In the genomic region with DNA sequence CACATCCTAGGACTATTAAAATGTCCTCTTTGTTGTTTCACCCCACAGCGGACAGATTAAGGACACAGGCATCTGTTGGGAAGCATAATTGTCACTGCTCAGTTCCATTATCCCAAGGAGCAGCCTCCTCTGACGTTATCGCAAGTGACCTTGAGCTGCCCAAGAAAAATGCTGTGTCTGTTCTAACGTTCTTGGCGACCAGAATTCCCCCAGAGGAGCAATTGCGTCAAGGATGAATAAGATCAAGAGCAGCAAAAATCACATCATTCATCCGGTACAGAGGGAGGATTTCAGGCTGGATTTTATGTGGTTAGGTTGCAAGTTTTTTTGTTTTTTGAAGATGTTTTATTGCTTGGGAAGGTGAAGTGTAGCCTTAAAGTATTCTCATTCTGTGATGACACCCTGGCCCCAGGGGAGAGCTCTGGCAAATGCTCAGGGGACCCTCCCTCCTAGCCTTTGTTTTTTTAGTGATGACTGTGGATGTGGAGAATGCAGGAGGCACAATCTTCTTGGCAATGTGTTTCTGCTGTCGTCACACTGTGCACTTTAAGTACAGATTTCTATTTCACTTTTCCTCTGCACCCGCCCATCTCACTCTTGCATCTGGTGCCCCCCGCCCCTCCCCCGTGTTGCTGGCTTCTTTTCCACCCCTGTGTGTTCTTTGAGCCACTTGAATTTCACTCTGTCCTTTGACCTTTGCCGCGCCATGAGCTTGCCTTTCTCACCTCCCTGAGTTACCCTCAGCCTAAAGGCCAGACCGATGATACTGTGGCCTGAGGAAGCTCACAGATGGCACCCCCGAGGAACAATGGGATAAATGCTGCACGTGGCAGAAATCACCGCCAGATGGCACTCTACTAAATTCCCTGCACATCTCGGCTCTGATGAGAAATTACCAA, we compare ENCODE assay signal across 8 cellular contexts.
DNase-seq lines count a peak whose midpoint lies in the region; ATAC-seq and TF ChIP-seq lines count a peak whose summit lies in the region.

No MANE protein-coding gene starts in this region.

- H3K36me3 ChIP-seq in DND-41 (ENCODE audit: insufficient read depth, low read length) (no peaks in the 10 kb centered on the region), mesenchymal stem cell (ENCODE audit: control insufficient read depth in 1 of 2, insufficient read depth in 2 of 2, low read depth in 1 of 2, low read length in 2 of 2) (no peaks in the 10 kb centered on the region)

- no peaks in the 10 kb centered on the region for H3K79me2 ChIP-seq in DND-41 (ENCODE audit: insufficient read depth, low read length)

- CTCF ChIA-PET in activated CD8-positive, alpha-beta T cell treated with anti-CD3 and anti-CD28 coated beads, Interleukin-2, amount 10 ng/mL, durations not matched to agents 7 days and 5 days (lab: Charles Lee) = interaction anchor here (0.6 to 6.5 kb wide), 23 partner anchors 9 to 782 kb away, joined by 3 to 71 read pairs (median 3); no protein-coding TSS in a partner anchor

- no peak overlapping the region for H2BK120ac ChIP-seq in mesenchymal stem cell (ENCODE audit: low read depth, low read length)

- no peak overlapping the region for H4K8ac ChIP-seq in mesenchymal stem cell (ENCODE audit: low read length)

- peak overlapping the region; percentile 48 for H2BK5ac ChIP-seq in mesenchymal stem cell (ENCODE audit: low read depth, low read length, poor library complexity, severe bottlenecking)

- H3K9ac ChIP-seq in DND-41 (ENCODE audit: low read depth, low read length) (no peak overlapping the region), mesenchymal stem cell (ENCODE audit: low read length) (peak overlapping the region; percentile 80)

- H3K14ac ChIP-seq in mesenchymal stem cell (ENCODE audit: low read length in 2 of 2) = no peak overlapping the region

- peak overlapping the region in 1 of 2 experiments; percentile 18 for H3K4ac ChIP-seq in mesenchymal stem cell (ENCODE audit: low read depth in 1 of 2, low read length in 2 of 2)

- H3K27me3 Mint-ChIP-seq in activated CD8-positive, alpha-beta T cell treated with anti-CD3 and anti-CD28 coated beads, Interleukin-2, amount 10 ng/mL, durations not matched to agents 7 days and 5 days (ENCODE audit: low read depth) = peaks cover 9% of the 10 kb centered on the region

- H3K4me2 ChIP-seq in DND-41 (ENCODE audit: insufficient read depth, low read length) (no peak overlapping the region), mesenchymal stem cell (ENCODE audit: low read length, poor library complexity, severe bottlenecking) (peak overlapping the region; percentile 62)

- H4K91ac ChIP-seq in mesenchymal stem cell (ENCODE audit: low read length) = no peak overlapping the region

- DNase-seq in DND-41 = peak; percentile 49
- peak; percentile 1 for DNase-seq in NCI-H526 treated with DMSO at 0.1 percent for 48 hours (lab: John Stamatoyannopoulos, UW)
- peak; percentile 68 for DNase-seq in activated CD8-positive, alpha-beta T cell treated with anti-CD3 and anti-CD28 coated beads, Interleukin-2, amount 10 ng/mL, durations not matched to agents 7 days and 5 days
- peak; percentile 24 for DNase-seq in effector CD8-positive, alpha-beta T cell (lab: John Stamatoyannopoulos, UW)
- DNase-seq in mesenchymal stem cell = peak; percentile 72
- DNase-seq in stimulated activated CD8-positive, alpha-beta memory T cell treated with anti-CD3 and anti-CD28 coated beads, Interleukin-15, amount 100 ng/mL, for 4 hours (ENCODE audit: low read depth in 2 of 2) = peak; percentile 4 to 20

- no peak overlapping the region for H2BK15ac ChIP-seq in mesenchymal stem cell (ENCODE audit: low read depth, poor library complexity, severe bottlenecking)

- H3K4me3 ChIP-seq in DND-41 (ENCODE audit: low read depth in 1 of 2, low read length in 2 of 2) = no peak overlapping the region
- peak overlapping the region in 1 of 2 experiments; percentile 52 for H3K4me3 ChIP-seq in mesenchymal stem cell (ENCODE audit: insufficient read depth in 1 of 2, low read depth in 1 of 2, low read length in 2 of 2)

- H2BK12ac ChIP-seq in mesenchymal stem cell (ENCODE audit: low read length in 2 of 2) = no peak overlapping the region

- peak overlapping the region in 1 of 2 experiments; percentile 63 for H3K18ac ChIP-seq in mesenchymal stem cell (ENCODE audit: low read depth in 1 of 2, low read length in 2 of 2)

- POLR2A ChIA-PET in activated CD8-positive, alpha-beta T cell treated with anti-CD3 and anti-CD28 coated beads, Interleukin-2, amount 10 ng/mL, durations not matched to agents 7 days and 5 days (lab: Charles Lee) = no interaction called here

- H3K4me1 ChIP-seq in DND-41 (ENCODE audit: insufficient read depth, low read length) (no peaks in the 10 kb centered on the region), mesenchymal stem cell (ENCODE audit: control insufficient read depth, insufficient read depth, low read depth, low read length) (peaks cover 8% of the 10 kb centered on the region)

- ATAC-seq in DND-41 (ENCODE audit: insufficient read depth, low read depth) = peak; percentile 69
- peak; percentile 57 for ATAC-seq in HG02610 (IDR thresholded peaks at IDR 0.05; ENCODE audit: unreplicated experiment)
- no peak for ATAC-seq in activated CD8-positive, alpha-beta T cell treated with anti-CD3 and anti-CD28 coated beads, Interleukin-2, amount 10 ng/mL, durations not matched to agents 7 days and 5 days
- no peak for ATAC-seq in GM21447 (IDR thresholded peaks at IDR 0.05; ENCODE audit: unreplicated experiment)

- no peaks in the 10 kb centered on the region for H4K20me1 ChIP-seq in DND-41 (ENCODE audit: insufficient read depth, low read length)

- no peaks in the 10 kb centered on the region for H3K27me3 ChIP-seq in DND-41 (ENCODE audit: insufficient read depth, low read length, poor library complexity)
- no peaks in the 10 kb centered on the region for H3K27me3 ChIP-seq in mesenchymal stem cell (ENCODE audit: control insufficient read depth in 1 of 2, insufficient read depth in 1 of 2, low read length in 2 of 2)

- no peaks in the 10 kb centered on the region for H3K36me3 Mint-ChIP-seq in activated CD8-positive, alpha-beta T cell treated with anti-CD3 and anti-CD28 coated beads, Interleukin-2, amount 10 ng/mL, durations not matched to agents 7 days and 5 days (ENCODE audit: low read depth)

- peak; percentile 75 for TF ChIP-seq CTCF in DND-41 (IDR thresholded peaks at IDR 0.05; ENCODE audit: borderline replicate concordance, extremely low read depth, low read length, poor library complexity, severe bottlenecking)

- H3K27ac Mint-ChIP-seq in activated CD8-positive, alpha-beta T cell treated with anti-CD3 and anti-CD28 coated beads, Interleukin-2, amount 10 ng/mL, durations not matched to agents 7 days and 5 days = no peak overlapping the region

- WGBS in mesenchymal stem cell = 31% methylated on average over 18 of the region's 18 CpGs

- H3K9me3 ChIP-seq in DND-41 (ENCODE audit: insufficient read depth, low read length, severe bottlenecking) (no peaks in the 10 kb centered on the region), mesenchymal stem cell (ENCODE audit: control insufficient read depth, low read length) (no peaks in the 10 kb centered on the region)

- H3K4me1 Mint-ChIP-seq in activated CD8-positive, alpha-beta T cell treated with anti-CD3 and anti-CD28 coated beads, Interleukin-2, amount 10 ng/mL, durations not matched to agents 7 days and 5 days (ENCODE audit: low read depth) = peaks cover 24% of the 10 kb centered on the region

- H3K27ac ChIP-seq in DND-41 (ENCODE audit: low read length) (no peak overlapping the region), mesenchymal stem cell (ENCODE audit: low read length, poor library complexity, severe bottlenecking) (peak overlapping the region; percentile 87)

- no peaks in the 10 kb centered on the region for H3K79me1 ChIP-seq in mesenchymal stem cell (replicated peaks; ENCODE audit: low read length, poor library complexity, severe bottlenecking)

- no peak overlapping the region for H2AFZ ChIP-seq in DND-41 (ENCODE audit: low read depth, low read length)
- no peak overlapping the region for H2AFZ ChIP-seq in mesenchymal stem cell (ENCODE audit: low read depth, low read length)

- H2AK5ac ChIP-seq in mesenchymal stem cell (ENCODE audit: low read length, severe bottlenecking) = no peak overlapping the region

- no peaks in the 10 kb centered on the region for H3K9me3 Mint-ChIP-seq in activated CD8-positive, alpha-beta T cell treated with anti-CD3 and anti-CD28 coated beads, Interleukin-2, amount 10 ng/mL, durations not matched to agents 7 days and 5 days (ENCODE audit: insufficient read depth)

- H3K4me3 Mint-ChIP-seq in activated CD8-positive, alpha-beta T cell treated with anti-CD3 and anti-CD28 coated beads, Interleukin-2, amount 10 ng/mL, durations not matched to agents 7 days and 5 days = no peak overlapping the region

- no peak overlapping the region for H3K23ac ChIP-seq in mesenchymal stem cell (ENCODE audit: low read length in 2 of 2)

Comparison
In these comparisons a context has a peak if more than half of its experiments do, and no peak if none do; other contexts are left out.
1. ATAC-seq: peak in DND-41 (single experiment) and HG02610 (single experiment); none in activated CD8-positive, alpha-beta T cell treated with anti-CD3 and anti-CD28 coated beads, Interleukin-2, amount 10 ng/mL, durations not matched to agents 7 days and 5 days (single experiment) and GM21447 (single experiment).
2. DNase-seq: peak in every context shown above with its lines; median percentile 72 in mesenchymal stem cell; 68 in activated CD8-positive, alpha-beta T cell treated with anti-CD3 and anti-CD28 coated beads, Interleukin-2, amount 10 ng/mL, durations not matched to agents 7 days and 5 days; 49 in DND-41; 24 in effector CD8-positive, alpha-beta T cell; 12 in stimulated activated CD8-positive, alpha-beta memory T cell treated with anti-CD3 and anti-CD28 coated beads, Interleukin-15, amount 100 ng/mL, for 4 hours; 1 in NCI-H526 treated with DMSO at 0.1 percent for 48 hours.